10 cellular contexts compared by ENCODE assay signal in genomic region chr18:32040936-32041335, GRCh38. TPM values are rescaled to one million over a fixed set of nuclear protein-coding genes. Genes with fewer than 3 reads are reported as not detected.
DNase-seq lines count a peak whose midpoint lies in the region; ATAC-seq and TF ChIP-seq lines count a peak whose summit lies in the region.
"Had no signal": no experiment of that assay in that cellular context is flagged by ENCODE, and none has a peak within 500 bp of the region (broad histone marks: within the 10 kb centered on the region; RNA-seq: fewer than 3 reads in every experiment).

No MANE protein-coding gene starts in this region.

- peak overlapping the region; percentile 80 to 100 (median 89) for H3K27ac ChIP-seq in BLaER1 treated with 17β-estradiol and CSF1 and Interleukin-3, amounts not matched to agents 10 nM and 100 nM
- H3K27ac ChIP-seq in gastroesophageal sphincter, result no peak overlapping the region
- no peak overlapping the region for H3K27ac ChIP-seq in GM23338 (ENCODE audit: low read depth)

- H3K36me3 ChIP-seq in BLaER1 treated with 17β-estradiol and CSF1 and Interleukin-3, amounts not matched to agents 10 nM and 100 nM, result peaks cover 36 to 74% (median 66%) of the 10 kb centered on the region in 11 experiments
- H3K36me3 ChIP-seq in gastroesophageal sphincter (peaks cover 0 to 20% of the 10 kb centered on the region in 2 donors), GM23338 (ENCODE audit: insufficient read depth) (peaks cover 7% of the 10 kb centered on the region; the same call in 1 of the 2 replicates)

- no peak overlapping the region for H3K27ac Mint-ChIP-seq in GM23338

- intact Hi-C loops in lower leg skin (cut with DNase I; ENCODE audit: low total_unique reads), result no loop called here

- no peaks in the 10 kb centered on the region for H3K79me2 ChIP-seq in GM23338 (replicated peaks; ENCODE audit: insufficient read depth)

- no peak overlapping the region for H3K4me3 Mint-ChIP-seq in GM23338

- H3K4me1 ChIP-seq in BLaER1 treated with 17β-estradiol and CSF1 and Interleukin-3, amounts not matched to agents 10 nM and 100 nM, result peaks cover 48 to 81% (median 69%) of the 10 kb centered on the region in 10 experiments
- H3K4me1 ChIP-seq in gastroesophageal sphincter, result no peaks in the 10 kb centered on the region
- H3K4me1 ChIP-seq in GM23338 (ENCODE audit: insufficient read depth), result no peaks in the 10 kb centered on the region

- H3K9me2 ChIP-seq in GM23338 (ENCODE audit: insufficient read depth), result no peaks in the 10 kb centered on the region

- TF ChIP-seq POLR2A in gastroesophageal sphincter (IDR thresholded peaks at IDR 0.05) (no peak), lower leg skin (IDR thresholded peaks at IDR 0.05) (no peak)

- peaks cover 51% of the 10 kb centered on the region for H3K36me3 Mint-ChIP-seq in GM23338 (ENCODE audit: low read depth)

- H3K27me3 Mint-ChIP-seq in GM23338 (ENCODE audit: insufficient read depth, low read depth, poor library complexity), result no peaks in the 10 kb centered on the region

- H2AFZ ChIP-seq in GM23338, result no peak overlapping the region

- peak; percentile 43 for DNase-seq in NOMO-1 treated with DMSO at 0.1 percent for 48 hours (lab: John Stamatoyannopoulos, UW; ENCODE audit: unreplicated experiment)
- DNase-seq in central memory CD4-positive, alpha-beta T cell, result peak; percentile 70
- no peak for DNase-seq in GM23338 (ENCODE audit: low spot score)
- no peak for DNase-seq in ureter (ENCODE audit: low spot score)
- DNase-seq in lower leg skin (ENCODE audit: low spot score in 2 of 2), result no peak
- DNase-seq: EL, NCI-H2029 had no signal

- H3K9me3 Mint-ChIP-seq in GM23338, result no peaks in the 10 kb centered on the region; the same call in 2 of the 3 replicates

- no peaks in the 10 kb centered on the region for H3K4me1 Mint-ChIP-seq in GM23338

- H3F3A ChIP-seq in GM23338 (replicated peaks; ENCODE audit: low read depth), result no peaks in the 10 kb centered on the region

- no peak for TF ChIP-seq EP300 in gastroesophageal sphincter (IDR thresholded peaks at IDR 0.05)

- peak overlapping the region in 7 of 10 experiments; percentile 7 to 34 (median 18); a peak in 9 of 20 replicates for H3K4me3 ChIP-seq in BLaER1 treated with 17β-estradiol and CSF1 and Interleukin-3, amounts not matched to agents 10 nM and 100 nM
- no peak overlapping the region for H3K4me3 ChIP-seq in gastroesophageal sphincter
- no peak overlapping the region for H3K4me3 ChIP-seq in GM23338
- H3K4me3 ChIP-seq in lower leg skin (ENCODE audit: low read depth, poor library complexity, severe bottlenecking), result no peak overlapping the region

- no peak for TF ChIP-seq CTCF in gastroesophageal sphincter (IDR thresholded peaks at IDR 0.05)
- no peak for TF ChIP-seq CTCF in GM23338 (conservative IDR thresholded peaks at IDR 0.05; ENCODE audit: low read depth in 2 of 2)
- no peak for TF ChIP-seq CTCF in lower leg skin (IDR thresholded peaks at IDR 0.05)

- ATAC-seq in GM21390 (IDR thresholded peaks at IDR 0.05; ENCODE audit: unreplicated experiment) (peak; percentile 72), gastroesophageal sphincter (no peak), GM23338 (no peak)

- peak overlapping the region; percentile 68 to 94 (median 82) for H3K4me2 ChIP-seq in BLaER1 treated with 17β-estradiol and CSF1 and Interleukin-3, amounts not matched to agents 10 nM and 100 nM
- no peak overlapping the region for H3K4me2 ChIP-seq in GM23338

- H3K9me3 ChIP-seq in BLaER1 treated with 17β-estradiol and CSF1 and Interleukin-3, amounts not matched to agents 10 nM and 100 nM (replicated peaks in 1 of 11), result peaks cover 12 to 32% (median 23%) of the 10 kb centered on the region in 11 experiments
- H3K9me3 ChIP-seq in gastroesophageal sphincter, result no peaks in the 10 kb centered on the region

- H3K9ac ChIP-seq in BLaER1 treated with 17β-estradiol and CSF1 and Interleukin-3, amounts not matched to agents 10 nM and 100 nM, result peak overlapping the region; percentile 47 to 82 (median 75); a peak in 21 of 22 replicates

- H3K27me3 ChIP-seq in BLaER1 treated with 17β-estradiol and CSF1 and Interleukin-3, amounts not matched to agents 10 nM and 100 nM, result no peaks in the 10 kb centered on the region
- no peaks in the 10 kb centered on the region for H3K27me3 ChIP-seq in gastroesophageal sphincter
- no peaks in the 10 kb centered on the region for H3K27me3 ChIP-seq in GM23338 (ENCODE audit: insufficient read depth)

- H4K20me1 ChIP-seq in BLaER1 treated with 17β-estradiol and CSF1 and Interleukin-3, amounts not matched to agents 10 nM and 100 nM, result no peaks in the 10 kb centered on the region
- H4K20me1 ChIP-seq in GM23338 (replicated peaks; ENCODE audit: insufficient read depth), result no peaks in the 10 kb centered on the region; the same call in 1 of the 2 replicates

- 41 to 78% methylated on average over 3 of the region's 3 CpGs for WGBS in gastroesophageal sphincter (ENCODE audit: low coverage in 1 of 2), 2 donors
- 60 to 73% methylated on average over 3 of the region's 3 CpGs for WGBS in lower leg skin, 2 donors

TF ChIP-seq in GM23338, 12 proteins besides CTCF, POLR2A, EP300 and RAD21 (continues in another document):
- TF ChIP-seq REST (IDR thresholded peaks at IDR 0.05; ENCODE audit: unreplicated experiment) (no peak), EZH2 (IDR thresholded peaks at IDR 0.05; ENCODE audit: low read depth, unreplicated experiment) (no peak), STAT1 (IDR thresholded peaks at IDR 0.05; ENCODE audit: unreplicated experiment) (no peak), NANOG (IDR thresholded peaks at IDR 0.05; ENCODE audit: borderline replicate concordance) (no peak), ZNF331 (CRISPR knock-in tag; IDR thresholded peaks at IDR 0.05; ENCODE audit: low read depth) (no peak)

RNA-seq across cellular contexts. Expression of gene RNF125, which starts 22.3 kb away (rescaled TPM):
- 1 to 10 TPM; 1.7 to 5.2 (median 3.1) TPM for total RNA-seq in gastroesophageal sphincter
- 29.2 and 34.8 TPM in 2 replicates for total RNA-seq in GM23338 (2014; rRNA removed; shearing (Covaris generic))
- 10.9 and 11.4 TPM in 2 replicates for polyA plus RNA-seq in GM23338 (2016; fragmentation: Nextera tagmentation; extraction: Ambion mirVana)
- total RNA-seq in ureter, result 9.2 TPM
- total RNA-seq in lower leg skin, result 10 to 100 TPM in 2 of 4 donors, 1 to 10 TPM in 2; 6.3 to 16.3 (median 9.2) TPM

RNA-seq across cellular contexts. Expression of gene RNF138, which starts 50.7 kb away (rescaled TPM):
- 10 to 100 TPM in 3 of 4 donors, 1 to 10 TPM in 1; 9.6 to 27.6 (median 17.9) TPM for total RNA-seq in gastroesophageal sphincter
- 89.6 and 134 TPM in 2 replicates for total RNA-seq in GM23338 (2014; rRNA removed; shearing (Covaris generic))
- polyA plus RNA-seq in GM23338 (2016; fragmentation: Nextera tagmentation; extraction: Ambion mirVana), result 48.9 and 58.0 TPM in 2 replicates
- total RNA-seq in ureter, result 19.3 TPM
- 10 to 100 TPM in 3 of 4 donors, 1 to 10 TPM in 1; 8.5 to 19.5 (median 14.9) TPM for total RNA-seq in lower leg skin

Comparison
In these comparisons a context has a peak if more than half of its experiments do, and no peak if none do; other contexts are left out.
1. H3K27ac ChIP-seq: peak in BLaER1 treated with 17β-estradiol and CSF1 and Interleukin-3, amounts not matched to agents 10 nM and 100 nM (11 of 11); none in gastroesophageal sphincter (0 of 4) and GM23338 (single experiment).
2. H3K4me3 ChIP-seq: peak in BLaER1 treated with 17β-estradiol and CSF1 and Interleukin-3, amounts not matched to agents 10 nM and 100 nM (7 of 10); none in gastroesophageal sphincter (0 of 2), GM23338 (single experiment) and lower leg skin (single experiment).
3. DNase-seq: peak in NOMO-1 treated with DMSO at 0.1 percent for 48 hours (single experiment) and central memory CD4-positive, alpha-beta T cell (single experiment); none in GM23338 (single experiment), ureter (single experiment) and lower leg skin (0 of 2).